13 cellular contexts compared by ENCODE assay signal in the genomic region with DNA sequence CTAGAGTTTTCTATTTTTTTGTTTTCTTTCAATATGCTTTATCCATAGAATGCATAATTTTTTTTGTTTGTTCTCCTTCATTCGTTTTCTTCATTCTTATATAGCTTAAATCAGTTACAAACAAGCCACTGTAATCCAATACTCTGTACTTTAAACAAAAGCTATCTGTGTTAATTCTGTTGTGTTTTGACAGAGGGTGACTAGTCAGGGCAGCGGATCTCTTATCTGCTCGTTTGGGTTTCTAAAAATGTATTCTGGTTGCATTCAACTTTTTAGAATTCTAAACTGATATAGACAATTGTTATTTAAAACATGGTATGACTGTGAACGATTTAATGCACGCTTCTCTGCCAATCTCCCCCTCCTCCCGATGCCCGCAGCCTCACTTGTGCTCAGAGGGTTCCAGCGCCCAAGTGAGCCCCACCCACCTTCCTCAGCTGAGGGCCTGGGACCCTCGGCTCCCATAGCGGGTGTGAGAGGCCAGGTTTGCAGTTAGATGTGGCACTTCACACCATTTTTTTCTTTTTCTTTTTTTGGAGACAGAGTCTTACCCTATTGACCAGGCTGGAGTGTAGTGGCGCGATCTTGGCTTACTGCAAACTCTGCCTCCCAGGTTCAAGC. TPM values are rescaled to one million over a fixed set of nuclear protein-coding genes. Genes with fewer than 3 reads are reported as not detected.
A peak's percentile ranks its signal among the peaks of the same experiment; 100 is the strongest.
DNase-seq lines count a peak whose midpoint lies in the region; ATAC-seq and TF ChIP-seq lines count a peak whose summit lies in the region.
"Had no signal": no experiment of that assay in that cellular context is flagged by ENCODE, and none has a peak within 500 bp of the region (broad histone marks: within the 10 kb centered on the region; RNA-seq: fewer than 3 reads in every experiment).

No MANE protein-coding gene starts in this region.

- DNase-seq in CD8-positive, alpha-beta T cell: no peak
- DNase-seq in adipocyte (ENCODE audit: low read depth) (peak; percentile 32), osteocyte (ENCODE audit: extremely low spot score, unreplicated experiment) (no peak), GM20000 (ENCODE audit: low spot score) (no peak), NCI-H1694 (lab: John Stamatoyannopoulos, UW) (no peak)
- DNase-seq: glutamatergic neuron; NCI-H1092; NK-92 treated with Interleukin-12 subunit alpha and Interleukin-12 subunit beta, amount 100 ng/mL, for 24 hours; SHP77 treated with DMSO at 0.1 percent for 48 hours; stimulated activated CD4-positive, alpha-beta T cell treated with anti-CD3 and anti-CD28 coated beads, Interleukin-1b, Interleukin-23, amount 100 ng/mL, for 48 hours had no signal

- H3K27me3 ChIP-seq in CD8-positive, alpha-beta T cell (ENCODE audit: insufficient read depth, low read length): no peaks in the 10 kb centered on the region
- H3K27me3 ChIP-seq in adipocyte (replicated peaks; ENCODE audit: control insufficient read depth, insufficient read depth, low read length): no peaks in the 10 kb centered on the region

- no peaks in the 10 kb centered on the region for H3K9me3 ChIP-seq in CD8-positive, alpha-beta T cell (ENCODE audit: low read length)
- H3K9me3 ChIP-seq in KOPT-K1 (ENCODE audit: insufficient read depth, low read length, poor library complexity, severe bottlenecking) (no peaks in the 10 kb centered on the region), adipocyte (ENCODE audit: control insufficient read depth, low read length) (no peaks in the 10 kb centered on the region)

- no peak overlapping the region for H3K27ac ChIP-seq in CD8-positive, alpha-beta T cell (ENCODE audit: low read depth, low read length)
- peak overlapping the region; percentile 64 for H3K27ac ChIP-seq in KOPT-K1 (ENCODE audit: low read depth, low read length, poor library complexity, severe bottlenecking)
- H3K27ac ChIP-seq: C4-2B had no signal

- H3K27me3 Mint-ChIP-seq in CD8-positive, alpha-beta T cell (ENCODE audit: low read depth): no peaks in the 10 kb centered on the region
- no peaks in the 10 kb centered on the region for H3K27me3 Mint-ChIP-seq in osteocyte (ENCODE audit: unreplicated experiment)

- no peak overlapping the region for H3K9ac ChIP-seq in adipocyte (ENCODE audit: low read length)

- no peaks in the 10 kb centered on the region for H3K36me3 ChIP-seq in CD8-positive, alpha-beta T cell (ENCODE audit: insufficient read depth, low read length)
- peaks cover 5% of the 10 kb centered on the region; the same call in 1 of the 2 replicates for H3K36me3 ChIP-seq in KOPT-K1 (ENCODE audit: insufficient read depth, low read length)
- H3K36me3 ChIP-seq in adipocyte (ENCODE audit: control insufficient read depth, insufficient read depth, low read length, severe bottlenecking): no peaks in the 10 kb centered on the region

- peak overlapping the region; percentile 94 for H3K27ac Mint-ChIP-seq in CD8-positive, alpha-beta T cell
- peak overlapping the region; percentile 50 for H3K27ac Mint-ChIP-seq in osteocyte (ENCODE audit: unreplicated experiment)

- CTCF ChIA-PET in CD8-positive, alpha-beta T cell (lab: Charles Lee): interaction anchor here (0.6 to 2.2 kb wide), 8 partner anchors 10 to 306 kb away, joined by 3 to 7 read pairs (median 4); no protein-coding TSS in a partner anchor

- no peak overlapping the region for H3K4me3 ChIP-seq in CD8-positive, alpha-beta T cell (ENCODE audit: low read depth, low read length)
- no peak overlapping the region for H3K4me3 ChIP-seq in adipocyte (ENCODE audit: low read length)

- no peak overlapping the region for H3K4me3 Mint-ChIP-seq in CD8-positive, alpha-beta T cell
- no peak overlapping the region for H3K4me3 Mint-ChIP-seq in osteocyte (ENCODE audit: unreplicated experiment)

- peaks cover 37% of the 10 kb centered on the region for H3K36me3 Mint-ChIP-seq in CD8-positive, alpha-beta T cell
- no peaks in the 10 kb centered on the region for H3K36me3 Mint-ChIP-seq in osteocyte (ENCODE audit: unreplicated experiment)

- H3K4me1 ChIP-seq in CD8-positive, alpha-beta T cell (ENCODE audit: insufficient read depth, low read length): peaks cover 98% of the 10 kb centered on the region
- H3K4me1 ChIP-seq in adipocyte (ENCODE audit: control insufficient read depth, insufficient read depth, low read length): no peaks in the 10 kb centered on the region

- H3K4me1 Mint-ChIP-seq in CD8-positive, alpha-beta T cell (ENCODE audit: low read depth): peaks cover 96% of the 10 kb centered on the region
- peaks cover 21% of the 10 kb centered on the region for H3K4me1 Mint-ChIP-seq in osteocyte (ENCODE audit: unreplicated experiment)

- POLR2A ChIA-PET in CD8-positive, alpha-beta T cell (lab: Charles Lee): interaction anchor here (0.7 to 1.5 kb wide), 5 partner anchors 11 to 306 kb away, joined by 3 to 6 read pairs (median 3); no protein-coding TSS in a partner anchor

- no peaks in the 10 kb centered on the region for H3K9me3 Mint-ChIP-seq in CD8-positive, alpha-beta T cell
- H3K9me3 Mint-ChIP-seq in osteocyte (ENCODE audit: unreplicated experiment): no peaks in the 10 kb centered on the region

- no peak for ATAC-seq in CD8-positive, alpha-beta T cell
- no peak for ATAC-seq in GM19452 (IDR thresholded peaks at IDR 0.05; ENCODE audit: unreplicated experiment)

- intact Hi-C loops in CD8-positive, alpha-beta T cell (cut with DNase I, micrococcal nuclease): loop anchor here in 1 of 2 experiments (5.0 to 10.0 kb wide), 3 partner anchors 41 to 756 kb away; no protein-coding TSS in a partner anchor

- TF ChIP-seq CTCF in CD8-positive, alpha-beta T cell (IDR thresholded peaks at IDR 0.05): no peak
- TF ChIP-seq CTCF in osteocyte (IDR thresholded peaks at IDR 0.05) (no peak), GM20000 (IDR thresholded peaks at IDR 0.05; ENCODE audit: extremely low read depth, missing control alignments) (no peak)

RNA-seq across cellular contexts. Expression of a gene that starts 44.1 kb away (rescaled TPM):
- total RNA-seq in CD8-positive, alpha-beta T cell: 10 to 100 TPM; 59.0 to 60.3 TPM
- total RNA-seq in osteocyte: 39.5 and 45.4 TPM in 2 replicates
